Comparison of ENCODE assay signal across 8 cellular contexts in genomic region chr6:33430991-33431879, GRCh38. TPM values are rescaled to one million over a fixed set of nuclear protein-coding genes. Genes with fewer than 3 reads are reported as not detected.
DNase-seq lines count a peak whose midpoint lies in the region; ATAC-seq, FAIRE-seq and TF ChIP-seq lines count a peak whose summit lies in the region.

No MANE protein-coding gene starts in this region.

- H2BK12ac ChIP-seq in H1 (ENCODE audit: low read depth, low read length) = peak overlapping the region; percentile 91

- H3K4me1 ChIP-seq in H1 (replicated peaks in 1 of 4; ENCODE audit: control insufficient read depth in 3 of 4, insufficient read depth in 4 of 4, low read length in 3 of 4) = peaks cover 15 to 43% (median 28%) of the 10 kb centered on the region in 4 experiments
- H3K4me1 ChIP-seq in naive thymus-derived CD4-positive, alpha-beta T cell (ENCODE audit: control insufficient read depth in 2 of 2, insufficient read depth in 2 of 2, low read length in 2 of 2) = peaks cover 42 to 51% of the 10 kb centered on the region in 2 donors

- H3K79me2 ChIP-seq in H1 (ENCODE audit: control insufficient read depth in 1 of 2, insufficient read depth in 2 of 2, low read length in 2 of 2) = peaks cover 13 to 80% of the 10 kb centered on the region in 2 experiments

- TF ChIP-seq POLR2A in H1 (IDR thresholded peaks at IDR 0.05; ENCODE audit: control extremely low read depth in 1 of 2, low read depth in 2 of 2, low read length in 2 of 2) = peak in 1 of 2 experiments; percentile 54; a peak in 2 of 3 replicates

- no peaks in the 10 kb centered on the region; a peak in 1 of 4 replicates for H3K9me3 ChIP-seq in H1 (ENCODE audit: insufficient read depth in 2 of 2, low read depth in 1 of 2, low read length in 1 of 2)
- no peaks in the 10 kb centered on the region for H3K9me3 ChIP-seq in naive thymus-derived CD4-positive, alpha-beta T cell (ENCODE audit: control insufficient read depth in 2 of 3, low read length in 3 of 3)

- peaks cover 12 to 14% (median 13%) of the 10 kb centered on the region in 4 experiments for H3K36me3 ChIP-seq in H1 (ENCODE audit: control insufficient read depth in 2 of 4, insufficient read depth in 4 of 4, low read length in 3 of 4)
- H3K36me3 ChIP-seq in naive thymus-derived CD4-positive, alpha-beta T cell (ENCODE audit: control insufficient read depth in 2 of 3, insufficient read depth in 3 of 3, low read length in 3 of 3) = peaks cover 0 to 17% (median 7%) of the 10 kb centered on the region in 3 experiments

- CTCF ChIA-PET in activated CD4-positive, alpha-beta memory T cell treated with anti-CD3 and anti-CD28 coated beads, Interleukin-2, amount 10 ng/mL, durations not matched to agents 7 days and 5 days (lab: Charles Lee) = interaction anchor here (0.8 to 2.1 kb wide), 12 partner anchors 9 to 177 kb away, joined by 3 to 14 read pairs (median 5); partner anchors contain the start of genes BAK1, CUTA, ZBTB22 and ZBTB9
- CTCF ChIA-PET in H1 (lab: Charles Lee; ENCODE audit: partially characterized antibody) = interaction anchor here (0.6 to 4.1 kb wide), 15 partner anchors 10 to 213 kb away, joined by 3 to 22 read pairs (median 3); partner anchors contain the start of genes B3GALT4, CUTA, SYNGAP1 and ZBTB9
- CTCF ChIA-PET in naive thymus-derived CD4-positive, alpha-beta T cell (lab: Charles Lee) = interaction anchor here (0.9 to 1.8 kb wide), 7 partner anchors 13 to 307 kb away, joined by 3 to 7 read pairs (median 4); partner anchors contain the start of genes BAK1, CUTA and ZBTB9

- peak overlapping the region; percentile 98 for H3K27ac ChIP-seq in H1 (ENCODE audit: low read depth, low read length)
- peak overlapping the region; percentile 88 for H3K27ac ChIP-seq in naive thymus-derived CD4-positive, alpha-beta T cell (ENCODE audit: low read depth, low read length)

- TF ChIP-seq RAD21 in H1 (IDR thresholded peaks at IDR 0.05 in 1 of 2, conservative IDR thresholded peaks at IDR 0.05 in 1 of 2; ENCODE audit: low read depth in 2 of 2, low read length in 2 of 2) = no peak

- peaks cover 17% of the 10 kb centered on the region for H3K79me1 ChIP-seq in H1 (ENCODE audit: low read depth, low read length)

- peak; percentile 50 for FAIRE-seq in H1 (lab: Jason Lieb, UNC)

- H3K9me3 Mint-ChIP-seq in activated CD4-positive, alpha-beta memory T cell treated with anti-CD3 and anti-CD28 coated beads, Interleukin-2, amount 10 ng/mL, durations not matched to agents 7 days and 5 days = no peaks in the 10 kb centered on the region
- H3K9me3 Mint-ChIP-seq in naive thymus-derived CD4-positive, alpha-beta T cell = no peaks in the 10 kb centered on the region
- H3K9me3 Mint-ChIP-seq in stimulated activated naive CD8-positive, alpha-beta T cell treated with anti-CD3 and anti-CD28 coated beads, Interleukin-15, amount 100 ng/mL, for 72 hours = no peaks in the 10 kb centered on the region

- H4K8ac ChIP-seq in H1 (ENCODE audit: extremely low read depth, insufficient read depth, low read length) = peak overlapping the region; percentile 76; the same call in 1 of the 2 replicates

- H3K4me1 Mint-ChIP-seq in activated CD4-positive, alpha-beta memory T cell treated with anti-CD3 and anti-CD28 coated beads, Interleukin-2, amount 10 ng/mL, durations not matched to agents 7 days and 5 days = peaks cover 65% of the 10 kb centered on the region
- H3K4me1 Mint-ChIP-seq in naive thymus-derived CD4-positive, alpha-beta T cell = peaks cover 56 to 69% (median 64%) of the 10 kb centered on the region in 7 donors
- peaks cover 65% of the 10 kb centered on the region for H3K4me1 Mint-ChIP-seq in stimulated activated naive CD8-positive, alpha-beta T cell treated with anti-CD3 and anti-CD28 coated beads, Interleukin-15, amount 100 ng/mL, for 72 hours

- DNase-seq in AG08395 (ENCODE audit: low spot score) = peak; percentile 87
- peak; percentile 22 for DNase-seq in NCI-H345 treated with DMSO at 0.1 percent for 48 hours (lab: John Stamatoyannopoulos, UW; ENCODE audit: unreplicated experiment)
- DNase-seq in activated CD4-positive, alpha-beta memory T cell treated with anti-CD3 and anti-CD28 coated beads, Interleukin-2, amount 10 ng/mL, durations not matched to agents 7 days and 5 days = peak; percentile 86
- peak in 1 of 2 experiments; percentile 93 for DNase-seq in H1 (ENCODE audit: low read depth in 1 of 2, low spot score in 2 of 2)
- peak; percentile 65 to 89 (median 87) for DNase-seq in naive thymus-derived CD4-positive, alpha-beta T cell
- DNase-seq in stimulated activated naive CD8-positive, alpha-beta T cell treated with anti-CD3 and anti-CD28 coated beads, Interleukin-15, amount 100 ng/mL, for 72 hours = peak; percentile 76 to 87
- DNase-seq in SW480 (ENCODE audit: low spot score) = no peak

- H3K4ac ChIP-seq in H1 (replicated peaks; ENCODE audit: insufficient read length, low read depth, low read length) = peak overlapping the region; percentile 96

- H2BK5ac ChIP-seq in H1 (ENCODE audit: low read depth, low read length) = peak overlapping the region; percentile 93

- peak overlapping the region; percentile 93; the same call in 1 of the 2 replicates for H2BK20ac ChIP-seq in H1 (ENCODE audit: low read length)

- peak overlapping the region; percentile 90 for H3K27ac Mint-ChIP-seq in activated CD4-positive, alpha-beta memory T cell treated with anti-CD3 and anti-CD28 coated beads, Interleukin-2, amount 10 ng/mL, durations not matched to agents 7 days and 5 days
- peak overlapping the region; percentile 81 to 98 (median 96) for H3K27ac Mint-ChIP-seq in naive thymus-derived CD4-positive, alpha-beta T cell
- H3K27ac Mint-ChIP-seq in stimulated activated naive CD8-positive, alpha-beta T cell treated with anti-CD3 and anti-CD28 coated beads, Interleukin-15, amount 100 ng/mL, for 72 hours = peak overlapping the region in 1 of 2 donors; percentile 10

- H3K4me3 Mint-ChIP-seq in activated CD4-positive, alpha-beta memory T cell treated with anti-CD3 and anti-CD28 coated beads, Interleukin-2, amount 10 ng/mL, durations not matched to agents 7 days and 5 days = peak overlapping the region; percentile 84
- H3K4me3 Mint-ChIP-seq in naive thymus-derived CD4-positive, alpha-beta T cell = peak overlapping the region; percentile 86 to 98 (median 92)
- H3K4me3 Mint-ChIP-seq in stimulated activated naive CD8-positive, alpha-beta T cell treated with anti-CD3 and anti-CD28 coated beads, Interleukin-15, amount 100 ng/mL, for 72 hours = peak overlapping the region; percentile 80 to 83

- WGBS in H1 (ENCODE audit: extremely low coverage in 1 of 2, insufficient coverage in 1 of 2, insufficient read length in 1 of 2, insufficient replicate concordance in 2 of 2, low coverage in 1 of 2, low lambda C conversion rate in 2 of 2, missing lambda C conversion rate in 1 of 2), 2 experiments = 1% methylated on average over 8 of the region's 12 CpGs; no CpG with 5 or more reads in 1 of the 2 experiments

- peak overlapping the region; percentile 31 to 61 (median 56) for H3K4me3 ChIP-seq in H1 (ENCODE audit: extremely low read depth in 1 of 4, insufficient read depth in 2 of 4, low read depth in 3 of 4, low read length in 4 of 4)
- H3K4me3 ChIP-seq in naive thymus-derived CD4-positive, alpha-beta T cell (ENCODE audit: low read length) = peak overlapping the region; percentile 52

- intact Hi-C loops in naive thymus-derived CD4-positive, alpha-beta T cell (cut with micrococcal nuclease) = loop anchor here (1.0 kb wide), 5 partner anchors 21 to 140 kb away; partner anchors contain the start of genes KIFC1 (in 2 of the 2) and ZBTB9 (in 2 of the 2)

- POLR2A ChIA-PET in activated CD4-positive, alpha-beta memory T cell treated with anti-CD3 and anti-CD28 coated beads, Interleukin-2, amount 10 ng/mL, durations not matched to agents 7 days and 5 days (lab: Charles Lee) = interaction anchor here (0.6 to 4.2 kb wide), 22 partner anchors 9 to 280 kb away, joined by 3 to 32 read pairs (median 5); partner anchors contain the start of genes B3GALT4, BAK1, CUTA and ITPR3
- POLR2A ChIA-PET in H1 (lab: Charles Lee; ENCODE audit: partially characterized antibody) = interaction anchor here (0.5 to 14.8 kb wide), 24 partner anchors 9 to 1532 kb away, joined by 3 to 381 read pairs (median 5); partner anchors contain the start of genes B3GALT4, CUTA, PHF1 and RGL2
- POLR2A ChIA-PET in naive thymus-derived CD4-positive, alpha-beta T cell (lab: Charles Lee) = interaction anchor here (0.7 to 4.4 kb wide), 24 partner anchors 9 to 459 kb away, joined by 3 to 61 read pairs (median 6); partner anchors contain the start of genes B3GALT4, CUTA, PHF1 and RPS18

- H3K36me3 Mint-ChIP-seq in activated CD4-positive, alpha-beta memory T cell treated with anti-CD3 and anti-CD28 coated beads, Interleukin-2, amount 10 ng/mL, durations not matched to agents 7 days and 5 days (ENCODE audit: low read depth) = peaks cover 25% of the 10 kb centered on the region
- H3K36me3 Mint-ChIP-seq in naive thymus-derived CD4-positive, alpha-beta T cell = peaks cover 0 to 15% (median 9%) of the 10 kb centered on the region in 5 donors

- peak overlapping the region; percentile 89 for H3K56ac ChIP-seq in H1 (replicated peaks; ENCODE audit: insufficient read length, low read depth, low read length)

- no peak for TF ChIP-seq CTCF in H1 (IDR thresholded peaks at IDR 0.05; ENCODE audit: control extremely low read depth in 1 of 3, insufficient read depth in 1 of 3, low read depth in 1 of 3, low read length in 3 of 3)

- H3K14ac ChIP-seq in H1 (ENCODE audit: insufficient read length) = peak overlapping the region; percentile 54

- H2BK15ac ChIP-seq in H1 (ENCODE audit: low read length) = peak overlapping the region; percentile 81; the same call in 1 of the 2 replicates

- H3K4me2 ChIP-seq in H1 (ENCODE audit: insufficient read depth in 1 of 2, low read depth in 2 of 2, low read length in 2 of 2) = peak overlapping the region; percentile 90 to 91

- peak overlapping the region; percentile 60 for H4K5ac ChIP-seq in H1 (ENCODE audit: insufficient read length, low read depth, low read length)

- TF ChIP-seq EP300 in H1 (IDR thresholded peaks at IDR 0.05; ENCODE audit: borderline replicate concordance in 1 of 2, low read depth in 2 of 2, low read length in 2 of 2) = peak in 1 of 2 experiments; percentile 88; a peak in 2 of 3 replicates

- ATAC-seq in GM18907 (IDR thresholded peaks at IDR 0.05; ENCODE audit: unreplicated experiment) = peak; percentile 46
- ATAC-seq in naive thymus-derived CD4-positive, alpha-beta T cell = peak; percentile 82
- ATAC-seq in stimulated activated naive CD8-positive, alpha-beta T cell treated with anti-CD3 and anti-CD28 coated beads, Interleukin-15, amount 100 ng/mL, for 72 hours = peak; percentile 83

- peak overlapping the region; percentile 35 to 83 (median 70) for H3K9ac ChIP-seq in H1 (replicated peaks in 1 of 4; ENCODE audit: extremely low read depth in 1 of 4, low read depth in 3 of 4, low read length in 3 of 4)

- peak overlapping the region; percentile 82 for H2BK120ac ChIP-seq in H1 (replicated peaks; ENCODE audit: low read depth, low read length)

- H4K91ac ChIP-seq in H1 (replicated peaks; ENCODE audit: insufficient read length, low read length) = peak overlapping the region; percentile 99

- H3K27me3 ChIP-seq in H1 (replicated peaks in 1 of 4; ENCODE audit: control insufficient read depth in 3 of 4, extremely low read depth in 1 of 4, insufficient read depth in 3 of 4, low read length in 3 of 4) = no peaks in the 10 kb centered on the region
- H3K27me3 ChIP-seq in naive thymus-derived CD4-positive, alpha-beta T cell (ENCODE audit: control insufficient read depth in 2 of 2, insufficient read depth in 2 of 2, low read length in 2 of 2) = no peaks in the 10 kb centered on the region

- H3K27me3 Mint-ChIP-seq in activated CD4-positive, alpha-beta memory T cell treated with anti-CD3 and anti-CD28 coated beads, Interleukin-2, amount 10 ng/mL, durations not matched to agents 7 days and 5 days = no peaks in the 10 kb centered on the region
- H3K27me3 Mint-ChIP-seq in naive thymus-derived CD4-positive, alpha-beta T cell = no peaks in the 10 kb centered on the region
- H3K27me3 Mint-ChIP-seq in stimulated activated naive CD8-positive, alpha-beta T cell treated with anti-CD3 and anti-CD28 coated beads, Interleukin-15, amount 100 ng/mL, for 72 hours = no peaks in the 10 kb centered on the region

- peak overlapping the region; percentile 76; the same call in 1 of the 2 replicates for H2AK5ac ChIP-seq in H1 (ENCODE audit: low read depth, low read length)

- H3K23ac ChIP-seq in H1 (ENCODE audit: insufficient read length) = no peak overlapping the region

- peak overlapping the region; percentile 98 for H3K18ac ChIP-seq in H1 (ENCODE audit: extremely low read depth, low read length)

- H4K20me1 ChIP-seq in H1 (replicated peaks in 1 of 2; ENCODE audit: control insufficient read depth in 1 of 2, insufficient read depth in 2 of 2, low read length in 2 of 2) = peaks cover 0 to 13% of the 10 kb centered on the region in 2 experiments

- H2AFZ ChIP-seq in H1 (ENCODE audit: low read length) = no peak overlapping the region

- H3K23me2 ChIP-seq in H1 (ENCODE audit: low read depth, low read length) = peaks cover 31% of the 10 kb centered on the region

RNA-seq across cellular contexts. Expression of gene SYNGAP1, which starts 11.4 kb away (rescaled TPM):
- 10 to 100 TPM; 35.3 to 39.7 TPM for total RNA-seq in activated CD4-positive, alpha-beta memory T cell treated with anti-CD3 and anti-CD28 coated beads, Interleukin-2, amount 10 ng/mL, durations not matched to agents 7 days and 5 days
- 101 and 109 TPM in 2 replicates for total RNA-seq in H1 (2021; fragmentation: NEBNext Ultra II Directional; extraction: Animal tissue kit (Norgen Biotek cat#: 25700))
- 31.0 and 66.9 TPM in 2 replicates for polyA plus RNA-seq in H1 (2011; rRNA removed)
- polyA plus RNA-seq in H1 (2011; cell fraction: cytosol; rRNA removed) = 35.6 TPM
- polyA plus RNA-seq in H1 (2011; cell fraction: nucleus; rRNA removed) = 445 TPM
- polyA plus RNA-seq in H1 (2012, experiment 1 of 2) = 130 to 242 TPM (median 155 TPM) in 4 replicates
- polyA plus RNA-seq in H1 (2012, experiment 2 of 2) = 34.0 TPM
- 54.0 TPM for polyA plus RNA-seq in H1 (2013, experiment 1 of 2)
- polyA plus RNA-seq in H1 (2013, experiment 2 of 2) = 61.4 TPM
- polyA minus RNA-seq in H1 (2011; rRNA and poly(A)+ RNA removed) = 34.2 and 41.9 TPM in 2 replicates
- polyA minus RNA-seq in H1 (2011; cell fraction: cytosol; rRNA and poly(A)+ RNA removed) = 25.0 TPM
- 79.5 TPM for polyA minus RNA-seq in H1 (2011; cell fraction: nucleus; rRNA and poly(A)+ RNA removed)
- 10 to 100 TPM; 35.5 to 94.1 (median 57.9) TPM for total RNA-seq in naive thymus-derived CD4-positive, alpha-beta T cell
- polyA plus RNA-seq in naive thymus-derived CD4-positive, alpha-beta T cell = 1 to 10 TPM in 1 of 2 donors, under 1 TPM in 1; 0.48 to 2.3 TPM

RNA-seq across cellular contexts. Expression of gene CUTA, which starts 13.3 kb away (rescaled TPM):
- total RNA-seq in activated CD4-positive, alpha-beta memory T cell treated with anti-CD3 and anti-CD28 coated beads, Interleukin-2, amount 10 ng/mL, durations not matched to agents 7 days and 5 days = 100 to 1,000 TPM; 243 TPM
- total RNA-seq in H1 (2021; fragmentation: NEBNext Ultra II Directional; extraction: Animal tissue kit (Norgen Biotek cat#: 25700)) = 297 and 315 TPM in 2 replicates
- polyA plus RNA-seq in H1 (2011; rRNA removed) = 460 and 671 TPM in 2 replicates
- 337 TPM for polyA plus RNA-seq in H1 (2011; cell fraction: cytosol; rRNA removed)
- 468 TPM for polyA plus RNA-seq in H1 (2011; cell fraction: nucleus; rRNA removed)
- 398 to 459 TPM (median 420 TPM) in 4 replicates for polyA plus RNA-seq in H1 (2012, experiment 1 of 2)
- 679 TPM for polyA plus RNA-seq in H1 (2012, experiment 2 of 2)
- 486 TPM for polyA plus RNA-seq in H1 (2013, experiment 1 of 2)
- polyA plus RNA-seq in H1 (2013, experiment 2 of 2) = 464 TPM
- 124 and 127 TPM in 2 replicates for polyA minus RNA-seq in H1 (2011; rRNA and poly(A)+ RNA removed)
- polyA minus RNA-seq in H1 (2011; cell fraction: cytosol; rRNA and poly(A)+ RNA removed) = 103 TPM
- 92.0 TPM for polyA minus RNA-seq in H1 (2011; cell fraction: nucleus; rRNA and poly(A)+ RNA removed)
- total RNA-seq in naive thymus-derived CD4-positive, alpha-beta T cell = 100 to 1,000 TPM; 148 to 235 (median 158) TPM
- polyA plus RNA-seq in naive thymus-derived CD4-positive, alpha-beta T cell = 100 to 1,000 TPM; 389 to 466 TPM

RNA-seq across cellular contexts. Expression of gene PHF1, which starts 20.4 kb away (rescaled TPM):
- 10 to 100 TPM; 46.4 to 51.4 TPM for total RNA-seq in activated CD4-positive, alpha-beta memory T cell treated with anti-CD3 and anti-CD28 coated beads, Interleukin-2, amount 10 ng/mL, durations not matched to agents 7 days and 5 days
- 45.4 and 47.3 TPM in 2 replicates for total RNA-seq in H1 (2021; fragmentation: NEBNext Ultra II Directional; extraction: Animal tissue kit (Norgen Biotek cat#: 25700))
- 78.6 and 109 TPM in 2 replicates for polyA plus RNA-seq in H1 (2011; rRNA removed)
- polyA plus RNA-seq in H1 (2011; cell fraction: cytosol; rRNA removed) = 65.5 TPM
- 507 TPM for polyA plus RNA-seq in H1 (2011; cell fraction: nucleus; rRNA removed)
- 56.3 to 75.9 TPM (median 63.4 TPM) in 4 replicates for polyA plus RNA-seq in H1 (2012, experiment 1 of 2)
- 55.0 TPM for polyA plus RNA-seq in H1 (2012, experiment 2 of 2)
- 46.2 TPM for polyA plus RNA-seq in H1 (2013, experiment 1 of 2)
- polyA plus RNA-seq in H1 (2013, experiment 2 of 2) = 40.2 TPM
- 17.8 and 27.1 TPM in 2 replicates for polyA minus RNA-seq in H1 (2011; rRNA and poly(A)+ RNA removed)
- 11.4 TPM for polyA minus RNA-seq in H1 (2011; cell fraction: cytosol; rRNA and poly(A)+ RNA removed)
- 27.5 TPM for polyA minus RNA-seq in H1 (2011; cell fraction: nucleus; rRNA and poly(A)+ RNA removed)
- 100 to 1,000 TPM in 4 of 5 experiments, 10 to 100 TPM in 1; 37.8 to 356 (median 235) TPM for total RNA-seq in naive thymus-derived CD4-positive, alpha-beta T cell
- 10 to 100 TPM; 58.6 to 88.3 TPM for polyA plus RNA-seq in naive thymus-derived CD4-positive, alpha-beta T cell

RNA-seq across cellular contexts. Expression of gene ZBTB9, which starts 23.1 kb away (rescaled TPM):
- 1 to 10 TPM; 6.9 to 7.4 TPM for total RNA-seq in activated CD4-positive, alpha-beta memory T cell treated with anti-CD3 and anti-CD28 coated beads, Interleukin-2, amount 10 ng/mL, durations not matched to agents 7 days and 5 days
- total RNA-seq in H1 (2021; fragmentation: NEBNext Ultra II Directional; extraction: Animal tissue kit (Norgen Biotek cat#: 25700)) = 20.2 and 25.0 TPM in 2 replicates
- polyA plus RNA-seq in H1 (2011; rRNA removed) = 15.1 and 16.9 TPM in 2 replicates
- polyA plus RNA-seq in H1 (2011; cell fraction: cytosol; rRNA removed) = 17.9 TPM
- polyA plus RNA-seq in H1 (2011; cell fraction: nucleus; rRNA removed) = 54.7 TPM
- polyA plus RNA-seq in H1 (2012, experiment 1 of 2) = 28.1 to 36.7 TPM (median 31.7 TPM) in 4 replicates
- polyA plus RNA-seq in H1 (2012, experiment 2 of 2) = 23.3 TPM
- 12.5 TPM for polyA plus RNA-seq in H1 (2013, experiment 1 of 2)
- 13.7 TPM for polyA plus RNA-seq in H1 (2013, experiment 2 of 2)
- polyA minus RNA-seq in H1 (2011; rRNA and poly(A)+ RNA removed) = 24.1 and 24.3 TPM in 2 replicates
- polyA minus RNA-seq in H1 (2011; cell fraction: cytosol; rRNA and poly(A)+ RNA removed) = 17.0 TPM
- 9.4 TPM for polyA minus RNA-seq in H1 (2011; cell fraction: nucleus; rRNA and poly(A)+ RNA removed)
- 10 to 100 TPM in 1 of 5 experiments, 1 to 10 TPM in 4; 3.3 to 14.0 (median 9.8) TPM for total RNA-seq in naive thymus-derived CD4-positive, alpha-beta T cell
- 10 to 100 TPM in 1 of 2 donors, 1 to 10 TPM in 1; 6.9 to 15.2 TPM for polyA plus RNA-seq in naive thymus-derived CD4-positive, alpha-beta T cell

RNA-seq across cellular contexts. Expression of gene KIFC1, which starts 39.6 kb away (rescaled TPM):
- total RNA-seq in activated CD4-positive, alpha-beta memory T cell treated with anti-CD3 and anti-CD28 coated beads, Interleukin-2, amount 10 ng/mL, durations not matched to agents 7 days and 5 days = 100 to 1,000 TPM; 125 to 127 TPM
- 64.3 and 69.3 TPM in 2 replicates for total RNA-seq in H1 (2021; fragmentation: NEBNext Ultra II Directional; extraction: Animal tissue kit (Norgen Biotek cat#: 25700))
- 46.6 and 60.9 TPM in 2 replicates for polyA plus RNA-seq in H1 (2011; rRNA removed)
- polyA plus RNA-seq in H1 (2011; cell fraction: cytosol; rRNA removed) = 68.7 TPM
- polyA plus RNA-seq in H1 (2011; cell fraction: nucleus; rRNA removed) = 85.7 TPM
- 57.7 to 66.0 TPM (median 62.9 TPM) in 4 replicates for polyA plus RNA-seq in H1 (2012, experiment 1 of 2)
- 42.3 TPM for polyA plus RNA-seq in H1 (2012, experiment 2 of 2)
- 45.5 TPM for polyA plus RNA-seq in H1 (2013, experiment 1 of 2)
- 44.5 TPM for polyA plus RNA-seq in H1 (2013, experiment 2 of 2)
- 47.9 and 58.8 TPM in 2 replicates for polyA minus RNA-seq in H1 (2011; rRNA and poly(A)+ RNA removed)
- polyA minus RNA-seq in H1 (2011; cell fraction: cytosol; rRNA and poly(A)+ RNA removed) = 40.5 TPM
- polyA minus RNA-seq in H1 (2011; cell fraction: nucleus; rRNA and poly(A)+ RNA removed) = 41.0 TPM
- 10 to 100 TPM in 1 of 5 experiments, 1 to 10 TPM in 3, under 1 TPM in 1; 0.65 to 87.9 (median 1.6) TPM for total RNA-seq in naive thymus-derived CD4-positive, alpha-beta T cell
- under 1 TPM; 0.18 to 0.92 TPM for polyA plus RNA-seq in naive thymus-derived CD4-positive, alpha-beta T cell
